8 cellular contexts compared by ENCODE assay signal in the genomic region with DNA sequence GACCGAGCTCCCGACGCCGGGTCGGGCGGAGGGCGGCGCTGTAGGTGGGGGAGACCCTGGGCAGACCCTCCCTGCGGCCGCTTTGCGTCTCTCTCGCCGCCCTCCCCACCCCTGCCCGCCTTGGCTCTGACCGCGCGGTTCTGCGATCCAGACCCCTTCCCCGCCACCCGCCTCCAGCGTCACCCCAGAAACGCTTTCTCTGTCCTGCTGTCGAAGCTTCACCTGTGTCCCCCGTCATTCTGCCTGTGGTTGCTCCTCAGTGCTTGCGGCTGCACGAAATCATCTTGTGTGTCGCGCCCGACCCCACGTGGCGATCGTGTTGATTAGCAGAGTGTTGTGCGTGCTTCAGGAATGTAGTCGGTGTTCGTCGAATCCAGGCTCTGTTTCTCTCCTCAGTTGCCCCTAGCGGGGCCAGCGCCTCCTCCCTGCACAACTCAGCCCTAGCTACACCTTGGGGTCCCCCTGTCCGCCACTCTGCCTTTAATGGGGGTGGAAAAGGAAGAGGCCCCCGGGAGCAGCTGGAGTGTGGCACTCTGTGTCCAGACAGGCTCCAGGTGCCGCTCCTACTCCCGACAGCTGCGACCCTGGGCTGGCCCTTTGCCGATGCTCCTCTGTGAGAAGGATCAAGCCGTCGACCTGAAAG. TPM values are rescaled to one million over a fixed set of nuclear protein-coding genes. Genes with fewer than 3 reads are reported as not detected.
A peak's percentile ranks its signal among the peaks of the same experiment; 100 is the strongest.
DNase-seq lines count a peak whose midpoint lies in the region; ATAC-seq and TF ChIP-seq lines count a peak whose summit lies in the region.

No MANE protein-coding gene starts in this region.

- H3K79me2 ChIP-seq in OCI-LY3 (ENCODE audit: low read length): peaks cover 58% of the 10 kb centered on the region

- no peak for TF ChIP-seq EP300 in esophagus muscularis mucosa (IDR thresholded peaks at IDR 0.05)

- H3K4me1 ChIP-seq in OCI-LY3 (ENCODE audit: low read length) (peaks cover 20% of the 10 kb centered on the region), esophagus muscularis mucosa (peaks cover 30 to 45% (median 41%) of the 10 kb centered on the region in 4 donors)
- peaks cover 16 to 28% of the 10 kb centered on the region in 2 donors for H3K4me1 ChIP-seq in naive thymus-derived CD4-positive, alpha-beta T cell (ENCODE audit: control insufficient read depth in 2 of 2, insufficient read depth in 2 of 2, low read length in 2 of 2)

- TF ChIP-seq POLR2A in esophagus muscularis mucosa (IDR thresholded peaks at IDR 0.05; ENCODE audit: low read depth): no peak

- ATAC-seq in HG03439 (IDR thresholded peaks at IDR 0.05; ENCODE audit: unreplicated experiment) (peak; percentile 13), GM19463 (IDR thresholded peaks at IDR 0.05; ENCODE audit: unreplicated experiment) (no peak)
- peak; percentile 50 for ATAC-seq in naive thymus-derived CD4-positive, alpha-beta T cell
- peak; percentile 51 for ATAC-seq in stimulated activated memory B cell treated with anti-CD40 and anti-IgM and Interleukin-4, amounts not matched to agents 10 μg/mL and 1 μg/mL and 100 μg/mL, for 72 hours

- peaks cover 9% of the 10 kb centered on the region; the same call in 1 of the 2 replicates for H4K20me1 ChIP-seq in OCI-LY3 (ENCODE audit: insufficient read depth, low read length)

- intact Hi-C loops in esophagus muscularis mucosa (cut with DNase I): loop anchor here (5.0 kb wide), 3 partner anchors 51 to 149 kb away; no protein-coding TSS in a partner anchor
- intact Hi-C loops in naive thymus-derived CD4-positive, alpha-beta T cell (cut with micrococcal nuclease): loop anchor here (1.0 to 10.0 kb wide), 12 partner anchors 55 to 274 kb away; a partner anchor contains a TSS

- H3K27ac Mint-ChIP-seq in naive thymus-derived CD4-positive, alpha-beta T cell: peak overlapping the region; percentile 85 to 98 (median 95)
- peak overlapping the region; percentile 70 for H3K27ac Mint-ChIP-seq in stimulated activated memory B cell treated with anti-CD40 and anti-IgM and Interleukin-4, amounts not matched to agents 10 μg/mL and 1 μg/mL and 100 μg/mL, for 72 hours

- H3K27ac ChIP-seq in OCI-LY3 (ENCODE audit: low read length) (no peak overlapping the region), esophagus muscularis mucosa (replicated peaks in 1 of 4) (peak overlapping the region; percentile 86 to 97 (median 92))
- peak overlapping the region; percentile 98 for H3K27ac ChIP-seq in naive thymus-derived CD4-positive, alpha-beta T cell (ENCODE audit: low read depth, low read length)

- H3K36me3 ChIP-seq in OCI-LY3 (replicated peaks; ENCODE audit: low read depth, low read length): peaks cover 12% of the 10 kb centered on the region
- H3K36me3 ChIP-seq in esophagus muscularis mucosa: peaks cover 0 to 29% (median 21%) of the 10 kb centered on the region in 4 donors
- H3K36me3 ChIP-seq in naive thymus-derived CD4-positive, alpha-beta T cell (ENCODE audit: control insufficient read depth in 2 of 3, insufficient read depth in 3 of 3, low read length in 3 of 3): peaks cover 0 to 18% (median 2%) of the 10 kb centered on the region in 3 experiments

- H2AFZ ChIP-seq in OCI-LY3 (ENCODE audit: low read depth, low read length): no peak overlapping the region

- 7% methylated on average over 11 of the region's 46 CpGs for WGBS in esophagus muscularis mucosa

- POLR2A ChIA-PET in naive thymus-derived CD4-positive, alpha-beta T cell (lab: Charles Lee): interaction anchor here (1.0 to 8.9 kb wide), 10 partner anchors 12 to 243 kb away, joined by 3 to 109 read pairs (median 6); a partner anchor contains a TSS

- H3K27me3 ChIP-seq in OCI-LY3 (ENCODE audit: low read depth, low read length) (no peaks in the 10 kb centered on the region), esophagus muscularis mucosa (no peaks in the 10 kb centered on the region)
- H3K27me3 ChIP-seq in naive thymus-derived CD4-positive, alpha-beta T cell (ENCODE audit: control insufficient read depth in 2 of 2, insufficient read depth in 2 of 2, low read length in 2 of 2): no peaks in the 10 kb centered on the region

- peaks cover 19 to 37% (median 32%) of the 10 kb centered on the region in 7 donors for H3K4me1 Mint-ChIP-seq in naive thymus-derived CD4-positive, alpha-beta T cell
- peaks cover 49% of the 10 kb centered on the region for H3K4me1 Mint-ChIP-seq in stimulated activated memory B cell treated with anti-CD40 and anti-IgM and Interleukin-4, amounts not matched to agents 10 μg/mL and 1 μg/mL and 100 μg/mL, for 72 hours

- peak overlapping the region; percentile 79 for H3K4me2 ChIP-seq in OCI-LY3 (ENCODE audit: low read length)

- H3K27me3 Mint-ChIP-seq in naive thymus-derived CD4-positive, alpha-beta T cell: peaks cover 0 to 2% (median 0%) of the 10 kb centered on the region in 5 donors
- H3K27me3 Mint-ChIP-seq in stimulated activated memory B cell treated with anti-CD40 and anti-IgM and Interleukin-4, amounts not matched to agents 10 μg/mL and 1 μg/mL and 100 μg/mL, for 72 hours: no peaks in the 10 kb centered on the region

- DNase-seq in GM04504 (ENCODE audit: low read depth) (peak; percentile 36), esophagus muscularis mucosa (ENCODE audit: extremely low spot score) (no peak)
- peak; percentile 75 to 78 for DNase-seq in activated T-cell treated with anti-CD3 and anti-CD28 coated beads, Interleukin-2, amount 50 U/mL, for 48 hours
- DNase-seq in naive thymus-derived CD4-positive, alpha-beta T cell: peak; percentile 48 to 88 (median 85)

- peak overlapping the region; percentile 92 to 100 (median 96) for H3K4me3 Mint-ChIP-seq in naive thymus-derived CD4-positive, alpha-beta T cell
- peak overlapping the region; percentile 87 for H3K4me3 Mint-ChIP-seq in stimulated activated memory B cell treated with anti-CD40 and anti-IgM and Interleukin-4, amounts not matched to agents 10 μg/mL and 1 μg/mL and 100 μg/mL, for 72 hours

- H3K9me3 Mint-ChIP-seq in naive thymus-derived CD4-positive, alpha-beta T cell: no peaks in the 10 kb centered on the region
- no peaks in the 10 kb centered on the region for H3K9me3 Mint-ChIP-seq in stimulated activated memory B cell treated with anti-CD40 and anti-IgM and Interleukin-4, amounts not matched to agents 10 μg/mL and 1 μg/mL and 100 μg/mL, for 72 hours

- H3K36me3 Mint-ChIP-seq in naive thymus-derived CD4-positive, alpha-beta T cell: peaks cover 0 to 10% (median 8%) of the 10 kb centered on the region in 5 donors
- peaks cover 21% of the 10 kb centered on the region for H3K36me3 Mint-ChIP-seq in stimulated activated memory B cell treated with anti-CD40 and anti-IgM and Interleukin-4, amounts not matched to agents 10 μg/mL and 1 μg/mL and 100 μg/mL, for 72 hours

- TF ChIP-seq CTCF in OCI-LY3 (IDR thresholded peaks at IDR 0.05; ENCODE audit: low read depth, low read length) (peak; percentile 49), esophagus muscularis mucosa (IDR thresholded peaks at IDR 0.05) (peak in 2 of 3 experiments; percentile 13 to 18)

- CTCF ChIA-PET in naive thymus-derived CD4-positive, alpha-beta T cell (lab: Charles Lee): interaction anchor here (0.6 to 7.1 kb wide), 12 partner anchors 13 to 202 kb away, joined by 3 to 42 read pairs (median 5); a partner anchor contains a TSS

- H3K9ac ChIP-seq in OCI-LY3 (ENCODE audit: low read length): peak overlapping the region; percentile 79

- peak overlapping the region; percentile 86 for H3K4me3 ChIP-seq in OCI-LY3 (ENCODE audit: low read length)
- peak overlapping the region; percentile 82 to 100 (median 90) for H3K4me3 ChIP-seq in esophagus muscularis mucosa
- peak overlapping the region; percentile 86 for H3K4me3 ChIP-seq in naive thymus-derived CD4-positive, alpha-beta T cell (ENCODE audit: low read length)

- no peaks in the 10 kb centered on the region for H3K9me3 ChIP-seq in OCI-LY3 (ENCODE audit: insufficient read depth, low read length)
- H3K9me3 ChIP-seq in esophagus muscularis mucosa: no peaks in the 10 kb centered on the region
- no peaks in the 10 kb centered on the region for H3K9me3 ChIP-seq in naive thymus-derived CD4-positive, alpha-beta T cell (ENCODE audit: control insufficient read depth in 2 of 3, low read length in 3 of 3)

RNA-seq across cellular contexts. Expression of a gene that starts 0.9 kb away (rescaled TPM):
- 10 to 100 TPM; 23.9 to 58.3 (median 30.2) TPM for total RNA-seq in esophagus muscularis mucosa
- total RNA-seq in naive thymus-derived CD4-positive, alpha-beta T cell: 10 to 100 TPM; 19.3 to 27.7 (median 23.4) TPM
- 1 to 10 TPM; 9.0 to 9.9 TPM for polyA plus RNA-seq in naive thymus-derived CD4-positive, alpha-beta T cell

RNA-seq across cellular contexts. Expression of a gene that starts 9.1 kb away (rescaled TPM):
- under 1 TPM in 3 of 4 donors, not detected in 1; 0.11 to 0.42 (median 0.32) TPM for total RNA-seq in esophagus muscularis mucosa
- total RNA-seq in naive thymus-derived CD4-positive, alpha-beta T cell: 100 to 1,000 TPM in 1 of 5 experiments, 10 to 100 TPM in 4; 85.2 to 107 (median 94.0) TPM
- 1 to 10 TPM; 9.0 to 9.7 TPM for polyA plus RNA-seq in naive thymus-derived CD4-positive, alpha-beta T cell

RNA-seq across cellular contexts. Expression of a gene that starts 36.1 kb away (rescaled TPM):
- total RNA-seq in esophagus muscularis mucosa: 10 to 100 TPM; 45.7 to 72.9 (median 50.5) TPM
- total RNA-seq in naive thymus-derived CD4-positive, alpha-beta T cell: 100 to 1,000 TPM; 210 to 497 (median 392) TPM
- polyA plus RNA-seq in naive thymus-derived CD4-positive, alpha-beta T cell: 100 to 1,000 TPM; 223 to 305 TPM

RNA-seq across cellular contexts. Expression of a gene that starts 56.1 kb away (rescaled TPM):
- 100 to 1,000 TPM; 280 to 367 (median 334) TPM for total RNA-seq in esophagus muscularis mucosa
- total RNA-seq in naive thymus-derived CD4-positive, alpha-beta T cell: 100 to 1,000 TPM in 4 of 5 experiments, 10 to 100 TPM in 1; 98.6 to 193 (median 109) TPM
- 100 to 1,000 TPM; 156 to 243 TPM for polyA plus RNA-seq in naive thymus-derived CD4-positive, alpha-beta T cell

RNA-seq across cellular contexts. Expression of a gene that starts 56.9 kb away (rescaled TPM):
- total RNA-seq in esophagus muscularis mucosa: 1 to 10 TPM in 1 of 4 donors, under 1 TPM in 3; 0.17 to 1.1 (median 0.51) TPM
- not detected for total RNA-seq in naive thymus-derived CD4-positive, alpha-beta T cell
- polyA plus RNA-seq in naive thymus-derived CD4-positive, alpha-beta T cell: not detected

Comparison
In these comparisons a context has a peak if more than half of its experiments do, and no peak if none do; other contexts are left out.
1. RNA of a gene that starts 9.1 kb away (total RNA-seq): 85.2 to 107 TPM in naive thymus-derived CD4-positive, alpha-beta T cell; 0.11 to 0.42 TPM in esophagus muscularis mucosa; every median in the first group is over 10 times any median in the second.
2. Peak in every context shown above with its lines, with median percentiles within 50 percentile points of each other: H3K4me3 ChIP-seq.